In the genomic region with DNA sequence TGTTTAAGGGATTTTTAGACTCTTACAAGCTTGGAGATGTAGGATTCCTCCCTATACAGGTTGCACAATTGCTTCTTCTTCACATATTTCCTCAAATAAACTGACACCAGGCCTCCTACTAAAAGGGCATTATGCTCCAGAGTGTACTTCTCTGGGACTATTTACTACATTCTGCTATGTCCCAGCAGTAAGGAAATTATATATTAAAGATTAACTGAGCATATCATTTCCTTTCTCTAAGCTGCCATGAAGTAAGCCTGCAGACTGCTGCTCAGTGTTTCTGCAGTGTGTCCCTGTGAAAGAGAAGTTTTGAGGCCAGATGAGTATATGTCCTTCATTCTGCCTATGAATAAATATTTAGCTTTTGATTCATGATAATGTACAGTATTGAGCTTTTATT, we compare ENCODE assay signal across 15 cellular contexts.
"Had no signal": no experiment of that assay in that cellular context is flagged by ENCODE, and none has a peak within 500 bp of the region (broad histone marks: within the 10 kb centered on the region; RNA-seq: fewer than 3 reads in every experiment).

No MANE protein-coding gene starts in this region.

- H3K9me3 ChIP-seq: colonic mucosa, gastroesophageal sphincter, pancreas had no signal

- H3K4me2 ChIP-seq: hepatocyte had no signal

- H3K27ac Mint-ChIP-seq: activated CD4-positive, alpha-beta T cell treated with anti-CD3 and anti-CD28 coated beads for 36 hours; activated CD8-positive, alpha-beta T cell treated with anti-CD3 and anti-CD28 coated beads for 36 hours; natural killer cell treated with Interleukin-12 subunit alpha and Interleukin-12 subunit beta and Interleukin-15 and Interleukin-18, amount 100 ng/mL, for 72 hours had no signal

- H2AFZ ChIP-seq: hepatocyte had no signal

- H3K4me1 Mint-ChIP-seq: activated CD4-positive, alpha-beta T cell treated with anti-CD3 and anti-CD28 coated beads for 36 hours had no signal

- H3K36me3 Mint-ChIP-seq: natural killer cell treated with Interleukin-12 subunit alpha and Interleukin-12 subunit beta and Interleukin-15 and Interleukin-18, amount 100 ng/mL, for 72 hours had no signal

- H3K4me1 ChIP-seq: colonic mucosa, gastroesophageal sphincter, pancreas had no signal

- H3K79me2 ChIP-seq: hepatocyte had no signal

- H3K9me3 Mint-ChIP-seq: activated CD8-positive, alpha-beta T cell treated with anti-CD3 and anti-CD28 coated beads for 36 hours had no signal

- ATAC-seq: activated CD4-positive, alpha-beta T cell treated with anti-CD3 and anti-CD28 coated beads for 36 hours; activated CD8-positive, alpha-beta T cell treated with anti-CD3 and anti-CD28 coated beads for 36 hours; gastroesophageal sphincter; natural killer cell treated with Interleukin-12 subunit alpha and Interleukin-12 subunit beta and Interleukin-15 and Interleukin-18, amount 100 ng/mL, for 72 hours; pancreas had no signal

- H3K4me3 ChIP-seq: colonic mucosa, gastroesophageal sphincter, hepatocyte, lung, pancreas had no signal

- H3K36me3 ChIP-seq: colonic mucosa, gastroesophageal sphincter, pancreas, WERI-Rb-1 had no signal

- H3K27me3 ChIP-seq: colonic mucosa, gastroesophageal sphincter, hepatocyte, pancreas had no signal

- H3K27me3 Mint-ChIP-seq: activated CD4-positive, alpha-beta T cell treated with anti-CD3 and anti-CD28 coated beads for 36 hours; activated CD8-positive, alpha-beta T cell treated with anti-CD3 and anti-CD28 coated beads for 36 hours; natural killer cell treated with Interleukin-12 subunit alpha and Interleukin-12 subunit beta and Interleukin-15 and Interleukin-18, amount 100 ng/mL, for 72 hours had no signal

- DNase-seq: activated CD4-positive, alpha-beta T cell treated with anti-CD3 and anti-CD28 coated beads for 36 hours; activated CD8-positive, alpha-beta memory T cell treated with anti-CD3 and anti-CD28 coated beads, Interleukin-2, amount 50 U/mL, for 4 hours; activated CD8-positive, alpha-beta T cell treated with anti-CD3 and anti-CD28 coated beads for 36 hours; activated naive CD4-positive, alpha-beta T cell; colonic mucosa; effector CD8-positive, alpha-beta T cell; pancreas; small intestine; T-helper 1 cell; WERI-Rb-1 had no signal

- H3K27ac ChIP-seq: colonic mucosa, gastroesophageal sphincter, hepatocyte, pancreas, WERI-Rb-1 had no signal

- H3K4me3 Mint-ChIP-seq: activated CD4-positive, alpha-beta T cell treated with anti-CD3 and anti-CD28 coated beads for 36 hours; activated CD8-positive, alpha-beta T cell treated with anti-CD3 and anti-CD28 coated beads for 36 hours; natural killer cell treated with Interleukin-12 subunit alpha and Interleukin-12 subunit beta and Interleukin-15 and Interleukin-18, amount 100 ng/mL, for 72 hours had no signal

- FAIRE-seq: pancreas, small intestine, urothelium cell line had no signal
